Comparison of ENCODE assay signal across 11 cellular contexts in the genomic region with DNA sequence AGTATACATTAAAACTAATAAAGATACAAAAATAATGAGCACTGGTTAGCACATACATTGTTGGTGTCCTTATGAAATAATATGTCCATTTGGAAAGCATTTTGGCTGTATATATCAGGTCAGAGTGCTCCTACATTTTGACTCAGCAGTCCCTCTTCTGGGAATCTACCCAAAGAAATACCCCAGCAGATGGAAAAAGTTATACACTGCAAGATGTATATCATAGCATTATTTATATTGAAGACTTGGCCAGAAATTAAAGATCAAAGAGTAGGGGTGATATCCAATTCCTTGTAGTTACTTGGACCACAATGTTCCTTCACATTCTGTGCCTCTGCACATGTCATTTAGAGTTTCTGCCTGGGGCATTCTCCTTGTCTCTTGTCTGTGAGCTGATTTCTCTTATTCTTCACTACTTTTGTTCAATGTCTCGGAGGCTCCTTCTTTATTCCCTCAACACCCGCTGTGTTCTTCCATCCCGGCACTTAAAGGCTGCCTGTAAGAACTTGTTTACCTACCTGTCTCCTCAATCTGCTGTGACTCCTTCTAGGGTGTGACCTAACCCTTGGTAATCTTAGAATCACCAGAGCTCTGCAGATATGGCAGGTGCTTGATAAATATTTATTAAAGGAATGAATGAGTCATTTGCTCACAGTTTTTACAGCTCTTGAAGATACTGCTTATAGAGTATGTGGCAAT. TPM values are rescaled to one million over a fixed set of nuclear protein-coding genes. Genes with fewer than 3 reads are reported as not detected.
DNase-seq lines count a peak whose midpoint lies in the region; ATAC-seq, FAIRE-seq and TF ChIP-seq lines count a peak whose summit lies in the region.
"Had no signal": no experiment of that assay in that cellular context is flagged by ENCODE, and none has a peak within 500 bp of the region (broad histone marks: within the 10 kb centered on the region; RNA-seq: fewer than 3 reads in every experiment).

No MANE protein-coding gene starts in this region.

- H3K4me1 Mint-ChIP-seq in activated naive CD4-positive, alpha-beta T cell treated with anti-CD3 and anti-CD28 coated beads, Interleukin-2, amount 50 U/mL, for 24 hours, result peaks cover 72% of the 10 kb centered on the region
- peaks cover 72% of the 10 kb centered on the region for H3K4me1 Mint-ChIP-seq in activated T-helper 1 cell treated with anti-CD3 and anti-CD28 coated beads, Interleukin-12 subunit alpha, Interleukin-12 subunit beta, Interleukin-2, Interleukin-4 antibody, amounts not matched to agents 30 ng/mL and 10 ng/mL and 1 ng/mL, durations not matched to agents 14 hours and 24 hours and 36 hours (ENCODE audit: low read depth)

- dilution Hi-C loops in keratinocyte (cut with MboI; ENCODE audit: extremely low pct_ligation_motif_present, low sequenced_read_pairs), result no loop called here

- no peaks in the 10 kb centered on the region for H3K36me3 Mint-ChIP-seq in activated naive CD4-positive, alpha-beta T cell treated with anti-CD3 and anti-CD28 coated beads, Interleukin-2, amount 50 U/mL, for 24 hours
- peaks cover 7% of the 10 kb centered on the region for H3K36me3 Mint-ChIP-seq in activated T-helper 1 cell treated with anti-CD3 and anti-CD28 coated beads, Interleukin-12 subunit alpha, Interleukin-12 subunit beta, Interleukin-2, Interleukin-4 antibody, amounts not matched to agents 30 ng/mL and 10 ng/mL and 1 ng/mL, durations not matched to agents 14 hours and 24 hours and 36 hours (ENCODE audit: low read depth)

- peaks cover 31% of the 10 kb centered on the region for H3K4me1 ChIP-seq in keratinocyte (ENCODE audit: control insufficient read depth, extremely low read depth, insufficient read depth, low read length)
- peaks cover 14% of the 10 kb centered on the region for H3K4me1 ChIP-seq in upper lobe of right lung

- H3K27ac Mint-ChIP-seq in activated naive CD4-positive, alpha-beta T cell treated with anti-CD3 and anti-CD28 coated beads, Interleukin-2, amount 50 U/mL, for 24 hours, result peak overlapping the region; percentile 99
- peak overlapping the region; percentile 32 for H3K27ac Mint-ChIP-seq in activated T-helper 1 cell treated with anti-CD3 and anti-CD28 coated beads, Interleukin-12 subunit alpha, Interleukin-12 subunit beta, Interleukin-2, Interleukin-4 antibody, amounts not matched to agents 30 ng/mL and 10 ng/mL and 1 ng/mL, durations not matched to agents 14 hours and 24 hours and 36 hours

- H3K27me3 ChIP-seq in keratinocyte (ENCODE audit: control insufficient read depth, extremely low read depth, insufficient read depth, low read length) (no peaks in the 10 kb centered on the region), upper lobe of right lung (no peaks in the 10 kb centered on the region)

- DNase-seq in activated naive CD4-positive, alpha-beta T cell treated with anti-CD3 and anti-CD28 coated beads, Interleukin-2, amount 50 U/mL, for 16 hours, result no peak
- DNase-seq in activated T-helper 1 cell treated with anti-CD3 and anti-CD28 coated beads, Interleukin-12 subunit alpha, Interleukin-12 subunit beta, Interleukin-2, Interleukin-4 antibody, amounts not matched to agents 30 ng/mL and 10 ng/mL and 1 ng/mL, durations not matched to agents 14 hours and 24 hours and 36 hours (ENCODE audit: low spot score), result no peak
- DNase-seq in keratinocyte (ENCODE audit: low read depth, low spot score), result peak; percentile 66
- DNase-seq in upper lobe of right lung, result no peak
- no peak for DNase-seq in activated CD8-positive, alpha-beta memory T cell treated with anti-CD3 and anti-CD28 coated beads, Interleukin-2, amount 50 U/mL, for 48 hours
- no peak for DNase-seq in NCI-H1436 treated with DMSO at 0.1 percent for 48 hours (lab: John Stamatoyannopoulos, UW)
- DNase-seq in amygdala (lab: John Stamatoyannopoulos, UW), result no peak
- DNase-seq: left colon, OCI-M1 had no signal

- peak overlapping the region; percentile 26 for H3K27ac ChIP-seq in keratinocyte (ENCODE audit: control insufficient read depth, insufficient read depth, low read length)
- H3K27ac ChIP-seq in upper lobe of right lung, result no peak overlapping the region

- H3K4me3 ChIP-seq in keratinocyte (ENCODE audit: control insufficient read depth in 2 of 3, extremely low read depth in 1 of 3, insufficient read depth in 2 of 3, low read depth in 1 of 3, low read length in 3 of 3) (peak overlapping the region in 2 of 3 experiments; percentile 27 to 34), upper lobe of right lung (no peak overlapping the region)

- intact Hi-C loops in activated T-helper 1 cell treated with anti-CD3 and anti-CD28 coated beads, Interleukin-12 subunit alpha, Interleukin-12 subunit beta, Interleukin-2, Interleukin-4 antibody, amounts not matched to agents 30 ng/mL and 10 ng/mL and 1 ng/mL, durations not matched to agents 14 hours and 24 hours and 36 hours (cut with micrococcal nuclease), result loop anchor here (2.0 to 10.0 kb wide), 5 partner anchors 131 to 1283 kb away; a partner anchor contains a TSS
- intact Hi-C loops in upper lobe of right lung (cut with DNase I), result no loop called here

- peak; percentile 19 for ATAC-seq in upper lobe of right lung
- ATAC-seq: left colon had no signal

- H3K4me2 ChIP-seq in keratinocyte (ENCODE audit: control insufficient read depth, extremely low read depth, insufficient read depth, low read depth, low read length), result peak overlapping the region; percentile 58

- no peak overlapping the region for H2AFZ ChIP-seq in keratinocyte (ENCODE audit: control insufficient read depth, low read length)

- no peaks in the 10 kb centered on the region for H3K9me3 Mint-ChIP-seq in activated naive CD4-positive, alpha-beta T cell treated with anti-CD3 and anti-CD28 coated beads, Interleukin-2, amount 50 U/mL, for 24 hours
- H3K9me3 Mint-ChIP-seq in activated T-helper 1 cell treated with anti-CD3 and anti-CD28 coated beads, Interleukin-12 subunit alpha, Interleukin-12 subunit beta, Interleukin-2, Interleukin-4 antibody, amounts not matched to agents 30 ng/mL and 10 ng/mL and 1 ng/mL, durations not matched to agents 14 hours and 24 hours and 36 hours, result peaks cover 16% of the 10 kb centered on the region

- H3K9me1 ChIP-seq in keratinocyte (ENCODE audit: control insufficient read depth, extremely low read depth, insufficient read depth, low read length), result no peaks in the 10 kb centered on the region

- H3K9ac ChIP-seq in keratinocyte (ENCODE audit: control insufficient read depth, extremely low read depth, insufficient read depth, low read length), result peak overlapping the region; percentile 16

- H3K27me3 Mint-ChIP-seq in activated naive CD4-positive, alpha-beta T cell treated with anti-CD3 and anti-CD28 coated beads, Interleukin-2, amount 50 U/mL, for 24 hours, result no peaks in the 10 kb centered on the region
- H3K27me3 Mint-ChIP-seq in activated T-helper 1 cell treated with anti-CD3 and anti-CD28 coated beads, Interleukin-12 subunit alpha, Interleukin-12 subunit beta, Interleukin-2, Interleukin-4 antibody, amounts not matched to agents 30 ng/mL and 10 ng/mL and 1 ng/mL, durations not matched to agents 14 hours and 24 hours and 36 hours (ENCODE audit: insufficient read depth), result no peaks in the 10 kb centered on the region

- no peak for FAIRE-seq in keratinocyte (lab: Jason Lieb, UNC)
- FAIRE-seq: GM19239 had no signal

- H3K79me2 ChIP-seq in keratinocyte (ENCODE audit: control insufficient read depth, insufficient read depth, low read length), result peaks cover 17% of the 10 kb centered on the region

- H4K20me1 ChIP-seq in keratinocyte (ENCODE audit: control insufficient read depth, extremely low read depth, insufficient read depth, low read length), result no peaks in the 10 kb centered on the region

- H3K36me3 ChIP-seq in keratinocyte (ENCODE audit: control insufficient read depth in 2 of 2, extremely low read depth in 1 of 2, insufficient read depth in 2 of 2, low read length in 2 of 2), result no peaks in the 10 kb centered on the region
- H3K36me3 ChIP-seq in upper lobe of right lung, result no peaks in the 10 kb centered on the region

- H3K4me3 Mint-ChIP-seq in activated naive CD4-positive, alpha-beta T cell treated with anti-CD3 and anti-CD28 coated beads, Interleukin-2, amount 50 U/mL, for 24 hours, result no peak overlapping the region
- peak overlapping the region; percentile 63 for H3K4me3 Mint-ChIP-seq in activated T-helper 1 cell treated with anti-CD3 and anti-CD28 coated beads, Interleukin-12 subunit alpha, Interleukin-12 subunit beta, Interleukin-2, Interleukin-4 antibody, amounts not matched to agents 30 ng/mL and 10 ng/mL and 1 ng/mL, durations not matched to agents 14 hours and 24 hours and 36 hours

- no peaks in the 10 kb centered on the region for H3K9me3 ChIP-seq in keratinocyte (ENCODE audit: control insufficient read depth, low read depth, low read length)
- no peaks in the 10 kb centered on the region for H3K9me3 ChIP-seq in upper lobe of right lung

- TF ChIP-seq CTCF in keratinocyte (optimal IDR thresholded peaks at IDR 0.05 in 1 of 3, IDR thresholded peaks at IDR 0.05 in 1 of 3, conservative IDR thresholded peaks at IDR 0.05 in 1 of 3; ENCODE audit: extremely low read depth in 1 of 3, insufficient read depth in 2 of 3, low read length in 3 of 3) (no peak), upper lobe of right lung (IDR thresholded peaks at IDR 0.05) (no peak)

RNA-seq across cellular contexts. Expression of a gene that starts 3.1 kb away (rescaled TPM):
- 34.1 and 35.5 TPM in 2 replicates for total RNA-seq in activated T-helper 1 cell treated with anti-CD3 and anti-CD28 coated beads, Interleukin-12 subunit alpha, Interleukin-12 subunit beta, Interleukin-2, Interleukin-4 antibody, amounts not matched to agents 30 ng/mL and 10 ng/mL and 1 ng/mL, durations not matched to agents 14 hours and 24 hours and 36 hours
- 28.0 to 45.5 TPM (median 45.0 TPM) in 3 replicates for polyA plus RNA-seq in keratinocyte
- 4.8 TPM for polyA plus RNA-seq in keratinocyte (2011; ENCODE audit: low read depth)
- 20.1 and 29.1 TPM in 2 replicates for polyA plus RNA-seq in keratinocyte (2011; cell fraction: cytosol; rRNA removed)
- 35.0 and 36.3 TPM in 2 replicates for polyA plus RNA-seq in keratinocyte (2011; cell fraction: nucleus; rRNA removed)
- 11.1 and 33.6 TPM in 2 replicates for polyA plus RNA-seq in keratinocyte (2012; ENCODE audit: low replicate concordance)
- polyA minus RNA-seq in keratinocyte, result 26.0 to 43.1 TPM (median 28.7 TPM) in 3 replicates
- 25.5 TPM for polyA minus RNA-seq in keratinocyte (2011; cell fraction: cytosol; rRNA and poly(A)+ RNA removed)
- 22.2 and 39.9 TPM in 2 replicates for polyA minus RNA-seq in keratinocyte (2011; cell fraction: nucleus; rRNA and poly(A)+ RNA removed)
- 6.9 TPM for total RNA-seq in upper lobe of right lung
